In genomic region chr19:41951686-41952172, GRCh38 we compare ENCODE assay signal across 1 cellular context.
TF ChIP-seq lines count a peak whose summit lies in the region.

No MANE protein-coding gene starts in this region.

TF ChIP-seq in H1, 55 proteins besides CTCF, POLR2A, EP300 and RAD21:
- TF ChIP-seq NANOG (IDR thresholded peaks at IDR 0.05; ENCODE audit: insufficient read depth, low read depth, low read length, poor library complexity, severe bottlenecking) = no peak
- no peak for TF ChIP-seq BACH1 (IDR thresholded peaks at IDR 0.05; ENCODE audit: low read length)
- TF ChIP-seq TCF12 (IDR thresholded peaks at IDR 0.05; ENCODE audit: low read depth, low read length) = 0 out of 2 replicates have a peak, but pooled peaks have one; percentile 20
- no peak for TF ChIP-seq SIX5 (IDR thresholded peaks at IDR 0.05; ENCODE audit: low read depth, low read length)
- TF ChIP-seq PHF8 (conservative IDR thresholded peaks at IDR 0.05; ENCODE audit: low read depth, low read length) = no peak
- TF ChIP-seq, protein P1, sequence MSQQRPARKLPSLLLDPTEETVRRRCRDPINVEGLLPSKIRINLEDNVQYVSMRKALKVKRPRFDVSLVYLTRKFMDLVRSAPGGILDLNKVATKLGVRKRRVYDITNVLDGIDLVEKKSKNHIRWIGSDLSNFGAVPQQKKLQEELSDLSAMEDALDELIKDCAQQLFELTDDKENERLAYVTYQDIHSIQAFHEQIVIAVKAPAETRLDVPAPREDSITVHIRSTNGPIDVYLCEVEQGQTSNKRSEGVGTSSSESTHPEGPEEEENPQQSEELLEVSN (IDR thresholded peaks at IDR 0.05) = no peak
- no peak for TF ChIP-seq BRCA1 (IDR thresholded peaks at IDR 0.05; ENCODE audit: low read depth, low read length)
- no peak for TF ChIP-seq KDM1A (IDR thresholded peaks at IDR 0.05; ENCODE audit: borderline replicate concordance, low read length)
- TF ChIP-seq CBX5 (IDR thresholded peaks at IDR 0.05; ENCODE audit: low read depth, low read length) = no peak
- TF ChIP-seq SP1 (IDR thresholded peaks at IDR 0.05; ENCODE audit: low read depth, low read length) = 0 out of 2 replicates have a peak, but pooled peaks have one; percentile 19
